In genomic region chr11:236774-237767, GRCh38 we compare ENCODE assay signal across 8 cellular contexts. TPM values are rescaled to one million over a fixed set of nuclear protein-coding genes. Genes with fewer than 3 reads are reported as not detected.
DNase-seq lines count a peak whose midpoint lies in the region; TF ChIP-seq lines count a peak whose summit lies in the region.

Gene PSMD13, plus strand, starts transcription at chr11:236976. Its CDS starts 74 bp downstream, at chr11:237050.

- no peaks in the 10 kb centered on the region for H3K9me3 Mint-ChIP-seq in progenitor cell of endocrine pancreas (ENCODE audit: low read depth)

- H3K36me3 Mint-ChIP-seq in progenitor cell of endocrine pancreas (ENCODE audit: insufficient read depth), result peaks cover 8% of the 10 kb centered on the region

- POLR2A ChIA-PET in GM10248 (lab: Yijun Ruan, JAX) (interaction anchor here (1.3 kb wide), 1 partner anchor 30 kb away, joined by 4 read pairs; the partner anchor contains the start of genes BET1L and RIC8A), HEK293T (lab: Yijun Ruan, JAX) (interaction anchor here (0.6 to 2.8 kb wide), 6 partner anchors 12 to 213 kb away, joined by 3 to 14 read pairs (median 3); partner anchors contain the start of genes BET1L, PTDSS2 and RIC8A)

- CTCF ChIA-PET in GM10248 (lab: Yijun Ruan, JAX) (interaction anchor here (0.8 to 9.4 kb wide), 3 partner anchors 9 to 30 kb away, joined by 3 to 85 read pairs (median 3); partner anchors contain the start of genes BET1L and RIC8A), HEK293T (lab: Yijun Ruan, JAX) (interaction anchor here (0.9 kb wide), 1 partner anchor 12 kb away, joined by 3 read pairs; no protein-coding TSS in a partner anchor)

- intact Hi-C loops in T-helper 1 cell treated with Interleukin-12 subunit alpha and Interleukin-12 subunit beta and Interleukin-4 antibody, amounts not matched to agents 30 ng/mL and 1 ng/mL, for 36 hours (cut with micrococcal nuclease), result loop anchor here (1.0 to 5.0 kb wide), 13 partner anchors 30 to 510 kb away; partner anchors contain the start of genes BET1L, DEAF1, LMNTD2 and PGGHG
- intact Hi-C loops in left ventricle myocardium inferior (cut with micrococcal nuclease), result no loop called here

- no peaks in the 10 kb centered on the region for H3K27me3 ChIP-seq in left ventricle myocardium inferior (ENCODE audit: low read depth)

- H3K9me3 ChIP-seq in left ventricle myocardium inferior (replicated peaks), result no peaks in the 10 kb centered on the region

- TF ChIP-seq POLR2A in NB4 (IDR thresholded peaks at IDR 0.05; ENCODE audit: extremely low read depth, insufficient read length), result peak; percentile 60

- H3K4me3 ChIP-seq in NB4 (ENCODE audit: low read depth, low read length) (peak within 1 kb of the TSS; percentile 98), left ventricle myocardium inferior (peak within 1 kb of the TSS; percentile 99)

- TF ChIP-seq CTCF in GM10248 (IDR thresholded peaks at IDR 0.05; ENCODE audit: control extremely low read depth, extremely low read depth, low read depth, missing control alignments) (no peak), NB4 (IDR thresholded peaks at IDR 0.05; ENCODE audit: low read depth, low read length) (no peak), left ventricle myocardium inferior (IDR thresholded peaks at IDR 0.05; ENCODE audit: borderline replicate concordance) (no peak), progenitor cell of endocrine pancreas (IDR thresholded peaks at IDR 0.05; ENCODE audit: unreplicated experiment) (no peak)

- H3K27ac Mint-ChIP-seq in progenitor cell of endocrine pancreas, result peak within 1 kb of the TSS; percentile 99

- peak; percentile 93 for DNase-seq in GM10248 (ENCODE audit: extremely low spot score)
- DNase-seq in HEK293T (ENCODE audit: extremely low spot score), result peak; percentile 90
- peak; percentile 88 for DNase-seq in NB4 (ENCODE audit: low read depth)
- DNase-seq in amniotic epithelial cell (ENCODE audit: low read depth), result peak; percentile 70
- peak; percentile 88 for DNase-seq in left ventricle myocardium inferior
- peak; percentile 68 for DNase-seq in progenitor cell of endocrine pancreas (ENCODE audit: low spot score, unreplicated experiment)
- DNase-seq in ureter (ENCODE audit: low spot score), result peak; percentile 86

- peaks cover 11% of the 10 kb centered on the region for H3K4me1 Mint-ChIP-seq in progenitor cell of endocrine pancreas (ENCODE audit: low read depth)

- peaks cover 64% of the 10 kb centered on the region for H3K4me1 ChIP-seq in left ventricle myocardium inferior

- peaks cover 26% of the 10 kb centered on the region for H3K36me3 ChIP-seq in left ventricle myocardium inferior

- H3K27me3 Mint-ChIP-seq in progenitor cell of endocrine pancreas, result no peaks in the 10 kb centered on the region

- peak within 1 kb of the TSS; percentile 95 for H3K4me3 Mint-ChIP-seq in progenitor cell of endocrine pancreas (ENCODE audit: low read depth)

- peak within 1 kb of the TSS; percentile 99 for H3K27ac ChIP-seq in left ventricle myocardium inferior (replicated peaks)

TF ChIP-seq in HEK293T, 16 proteins besides CTCF, POLR2A, EP300 and RAD21:
- TF ChIP-seq ZNF384 (IDR thresholded peaks at IDR 0.05) (no peak), L3MBTL2 (conservative IDR thresholded peaks at IDR 0.05) (peak; percentile 82), CTBP1 (IDR thresholded peaks at IDR 0.05; ENCODE audit: borderline replicate concordance) (no peak), TARDBP (IDR thresholded peaks at IDR 0.05) (no peak), ELF4 (IDR thresholded peaks at IDR 0.05) (no peak), PKNOX1 (IDR thresholded peaks at IDR 0.05) (0 out of 2 replicates have a peak, but pooled peaks have one; percentile 10), NFRKB (IDR thresholded peaks at IDR 0.05) (no peak), FOXK2 (IDR thresholded peaks at IDR 0.05) (no peak), FOXM1 (IDR thresholded peaks at IDR 0.05; ENCODE audit: borderline replicate concordance) (no peak), ARNT (IDR thresholded peaks at IDR 0.05) (no peak), SUZ12 (IDR thresholded peaks at IDR 0.05) (no peak), BHLHE40 (IDR thresholded peaks at IDR 0.05; ENCODE audit: borderline replicate concordance) (no peak), HDGF (IDR thresholded peaks at IDR 0.05; ENCODE audit: borderline replicate concordance) (no peak), SP1 (IDR thresholded peaks at IDR 0.05) (no peak), FOXA1 (IDR thresholded peaks at IDR 0.05) (no peak), LEF1 (IDR thresholded peaks at IDR 0.05; ENCODE audit: borderline replicate concordance) (no peak)

RNA-seq across cellular contexts. Expression of gene PSMD13, which starts in this region (rescaled TPM):
- 192 and 199 TPM in 2 replicates for total RNA-seq in T-helper 1 cell treated with Interleukin-12 subunit alpha and Interleukin-12 subunit beta and Interleukin-4 antibody, amounts not matched to agents 30 ng/mL and 1 ng/mL, for 36 hours
- total RNA-seq in left ventricle myocardium inferior, result 94.1 TPM
- total RNA-seq in progenitor cell of endocrine pancreas, result 100 and 103 TPM in 2 replicates
- 87.5 TPM for total RNA-seq in ureter

Comparison
In these comparisons a context has a peak if more than half of its experiments do, and no peak if none do; other contexts are left out.
1. Peak in every context shown above with its lines: DNase-seq, H3K4me3 ChIP-seq and H3K27ac ChIP-seq.